2 cellular contexts compared by ENCODE assay signal in genomic region chr21:39847877-39848276, GRCh38.
TF ChIP-seq lines count a peak whose summit lies in the region.

No MANE protein-coding gene starts in this region.

TF ChIP-seq in HepG2, 621 proteins besides CTCF, POLR2A, EP300 and RAD21:
- no peak for TF ChIP-seq NAIF1 (CRISPR knock-in tag; IDR thresholded peaks at IDR 0.05; ENCODE audit: borderline replicate concordance)
- no peak for TF ChIP-seq MTF1 (CRISPR knock-in tag; IDR thresholded peaks at IDR 0.05)
- TF ChIP-seq, protein P1, sequence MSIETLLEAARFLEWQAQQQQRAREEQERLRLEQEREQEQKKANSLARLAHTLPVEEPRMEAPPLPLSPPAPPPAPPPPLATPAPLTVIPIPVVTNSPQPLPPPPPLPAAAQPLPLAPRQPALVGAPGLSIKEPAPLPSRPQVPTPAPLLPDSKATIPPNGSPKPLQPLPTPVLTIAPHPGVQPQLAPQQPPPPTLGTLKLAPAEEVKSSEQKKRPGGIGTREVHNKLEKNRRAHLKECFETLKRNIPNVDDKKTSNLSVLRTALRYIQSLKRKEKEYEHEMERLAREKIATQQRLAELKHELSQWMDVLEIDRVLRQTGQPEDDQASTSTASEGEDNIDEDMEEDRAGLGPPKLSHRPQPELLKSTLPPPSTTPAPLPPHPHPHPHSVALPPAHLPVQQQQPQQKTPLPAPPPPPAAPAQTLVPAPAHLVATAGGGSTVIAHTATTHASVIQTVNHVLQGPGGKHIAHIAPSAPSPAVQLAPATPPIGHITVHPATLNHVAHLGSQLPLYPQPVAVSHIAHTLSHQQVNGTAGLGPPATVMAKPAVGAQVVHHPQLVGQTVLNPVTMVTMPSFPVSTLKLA (IDR thresholded peaks at IDR 0.05) = peak; percentile 88
- no peak for TF ChIP-seq HBP1 (CRISPR knock-in tag; IDR thresholded peaks at IDR 0.05; ENCODE audit: low read depth)

TF ChIP-seq in GM23338, 12 proteins besides CTCF, POLR2A, EP300 and RAD21:
- TF ChIP-seq CREB1 (CRISPR knock-in tag; IDR thresholded peaks at IDR 0.05; ENCODE audit: low read depth) (no peak), ZNF331 (CRISPR knock-in tag; IDR thresholded peaks at IDR 0.05; ENCODE audit: low read depth) (no peak), JUNB (IDR thresholded peaks at IDR 0.05; ENCODE audit: unreplicated experiment) (no peak), ZNF114 (CRISPR knock-in tag; IDR thresholded peaks at IDR 0.05) (no peak), EZH2phosphoT487 (IDR thresholded peaks at IDR 0.05; ENCODE audit: unreplicated experiment) (no peak), REST (IDR thresholded peaks at IDR 0.05; ENCODE audit: unreplicated experiment) (no peak), EZH2 (IDR thresholded peaks at IDR 0.05; ENCODE audit: low read depth, unreplicated experiment) (no peak), NANOG (IDR thresholded peaks at IDR 0.05; ENCODE audit: borderline replicate concordance) (no peak), ZNF462 (CRISPR knock-in tag; IDR thresholded peaks at IDR 0.05) (no peak)
